In genomic region chr2:238531017-238531645, GRCh38 we compare ENCODE assay signal across 5 cellular contexts.
DNase-seq lines count a peak whose midpoint lies in the region; ATAC-seq, FAIRE-seq and TF ChIP-seq lines count a peak whose summit lies in the region.
"Not testable (repeated sequence)": the region's sequence is repeated elsewhere in the genome, so short reads cannot be mapped to it uniquely, and the experiment has no call there.

No MANE protein-coding gene starts in this region.

- H4K20me1 ChIP-seq in K562 (replicated peaks; ENCODE audit: control insufficient read depth, insufficient read depth, low read length); HepG2 (ENCODE audit: insufficient read depth, low read length): not testable (repeated sequence)

- not testable (repeated sequence) for H3K36me3 ChIP-seq in K562 (ENCODE audit: control insufficient read depth, insufficient read depth, low read length); HepG2 (replicated peaks in 1 of 2; ENCODE audit: control insufficient read depth in 1 of 2, insufficient read depth in 2 of 2, low read length in 2 of 2); upper lobe of right lung

- not testable (repeated sequence) for H3K9ac ChIP-seq in K562 (ENCODE audit: insufficient read depth in 1 of 2, low read depth in 2 of 2, low read length in 2 of 2); HepG2 (ENCODE audit: insufficient read depth, low read depth, low read length)

- not testable (repeated sequence) for TF ChIP-seq RAD21 in A549 (conservative IDR thresholded peaks at IDR 0.05 in 1 of 2, IDR thresholded peaks at IDR 0.05 in 1 of 2); K562 (CRISPR knock-in tag; conservative IDR thresholded peaks at IDR 0.05 in 1 of 2, IDR thresholded peaks at IDR 0.05 in 1 of 2); HepG2 (CRISPR knock-in tag; IDR thresholded peaks at IDR 0.05)

- DNase-seq in A549 (ENCODE audit: low read depth in 1 of 2, low spot score in 1 of 2); K562 (ENCODE audit: extremely low read depth in 1 of 4, low spot score in 3 of 4); HepG2 (ENCODE audit: low spot score): not testable (repeated sequence)
- DNase-seq in left cardiac atrium (peak; percentile 9), upper lobe of right lung (peak; percentile 11)

- BruUV-seq in K562 (replicated peaks; lab: Mats Ljungman, UMichigan); HepG2 (replicated peaks; lab: Mats Ljungman, UMichigan): not testable (repeated sequence)

- peaks cover 46% of the 10 kb centered on the region for H3K9me3 ChIP-seq in A549
- H3K9me3 ChIP-seq in K562 (replicated peaks; ENCODE audit: control insufficient read depth, insufficient read depth, low read depth, low read length); upper lobe of right lung: not testable (repeated sequence)
- H3K9me3 ChIP-seq in HepG2 (ENCODE audit: low read length) = peaks cover 16% of the 10 kb centered on the region

- not testable (repeated sequence) for TF ChIP-seq POLR2A in A549 (IDR thresholded peaks at IDR 0.05; ENCODE audit: low read length); K562 (conservative IDR thresholded peaks at IDR 0.05); HepG2 (IDR thresholded peaks at IDR 0.05; ENCODE audit: insufficient read depth in 1 of 2, low read depth in 2 of 2, low read length in 2 of 2)

- ATAC-seq in A549, K562, left cardiac atrium, HepG2, upper lobe of right lung: not testable (repeated sequence)

- not testable (repeated sequence) for H3K27ac ChIP-seq in A549; K562 (ENCODE audit: extremely low read depth, low read depth, low read length); HepG2 (ENCODE audit: extremely low read length, insufficient read depth, low read length); upper lobe of right lung

- intact Hi-C loops in K562 (cut with micrococcal nuclease); left cardiac atrium (cut with DNase I); HepG2 (cut with micrococcal nuclease; ENCODE audit: unreplicated experiment); upper lobe of right lung (cut with DNase I): not testable (repeated sequence)

- not testable (repeated sequence) for H3K9me1 ChIP-seq in K562 (ENCODE audit: control insufficient read depth, insufficient read depth, low read length)

- not testable (repeated sequence) for H3K27me3 ChIP-seq in K562 (ENCODE audit: control insufficient read depth in 2 of 2, insufficient read depth in 2 of 2, low read length in 2 of 2); HepG2 (ENCODE audit: control insufficient read depth in 1 of 2, insufficient read depth in 2 of 2, low read length in 2 of 2); upper lobe of right lung

- WGBS in A549 (ENCODE audit: missing lambda C conversion rate) = 71% methylated on average over 4 of the region's 4 CpGs
- WGBS in K562 (ENCODE audit: insufficient coverage, low coverage, missing lambda C conversion rate) = 0% methylated on average over 4 of the region's 4 CpGs
- WGBS in HepG2 (ENCODE audit: low lambda C conversion rate) = 81% methylated on average over 4 of the region's 4 CpGs

- not testable (repeated sequence) for H3K4me3 ChIP-seq in A549; K562; HepG2 (replicated peaks in 1 of 3; ENCODE audit: insufficient read depth in 1 of 3, low read depth in 2 of 3, low read length in 3 of 3); upper lobe of right lung

- in situ Hi-C loops in K562 (cut with MboI); HepG2 (cut with HindIII; ENCODE audit: extremely low pct_ligation_motif_present, low pct_unique_long_range_greater_than_20kb): not testable (repeated sequence)

- CTCF ChIA-PET in A549 (lab: Yijun Ruan, JAX) = interaction anchor here (0.6 to 1.0 kb wide), 3 partner anchors 28 to 254 kb away, joined by 3 to 7 read pairs (median 3); no protein-coding TSS in a partner anchor
- CTCF ChIA-PET in K562 (lab: Yijun Ruan, JAX; ENCODE audit: low intra/inter-chr PET ratio); HepG2 (lab: Yijun Ruan, JAX; ENCODE audit: low intra/inter-chr PET ratio, low total read pairs): not testable (repeated sequence)

- FAIRE-seq in A549 (lab: Jason Lieb, UNC); K562 (lab: Jason Lieb, UNC); HepG2 (lab: Jason Lieb, UNC): not testable (repeated sequence)

- TF ChIP-seq EP300 in A549 (IDR thresholded peaks at IDR 0.05); K562 (IDR thresholded peaks at IDR 0.05; ENCODE audit: low read length); HepG2 (IDR thresholded peaks at IDR 0.05; ENCODE audit: low read depth in 2 of 2, low read length in 2 of 2); HepG2 (CRISPR knock-in tag; IDR thresholded peaks at IDR 0.05; ENCODE audit: borderline replicate concordance): not testable (repeated sequence)

- peaks cover 32% of the 10 kb centered on the region for H3K4me1 ChIP-seq in A549
- not testable (repeated sequence) for H3K4me1 ChIP-seq in K562 (replicated peaks in 1 of 2; ENCODE audit: control insufficient read depth in 2 of 2, insufficient read depth in 2 of 2, low read length in 2 of 2); upper lobe of right lung
- peaks cover 20% of the 10 kb centered on the region for H3K4me1 ChIP-seq in HepG2 (ENCODE audit: insufficient read depth, low read length)

- H3K4me2 ChIP-seq in A549; K562 (ENCODE audit: insufficient read depth, low read length); HepG2 (ENCODE audit: low read depth, low read length): not testable (repeated sequence)

- H3K79me2 ChIP-seq in K562 (ENCODE audit: control insufficient read depth, insufficient read depth, low read length); HepG2 (ENCODE audit: insufficient read depth, low read length): not testable (repeated sequence)

- H2AFZ ChIP-seq in K562 (ENCODE audit: low read depth, low read length); HepG2 (ENCODE audit: low read length): not testable (repeated sequence)

- POLR2A ChIA-PET in A549 (lab: Yijun Ruan, JAX); K562 (lab: Yijun Ruan, JAX); HepG2 (lab: Yijun Ruan, JAX): not testable (repeated sequence)

- not testable (repeated sequence) for TF ChIP-seq CTCF in A549 (IDR thresholded peaks at IDR 0.05); K562 (IDR thresholded peaks at IDR 0.05 in 2 of 3, conservative IDR thresholded peaks at IDR 0.05 in 1 of 3; ENCODE audit: insufficient read depth in 2 of 3, low read depth in 1 of 3, low read length in 3 of 3); HepG2 (CRISPR knock-in tag; IDR thresholded peaks at IDR 0.05); upper lobe of right lung (IDR thresholded peaks at IDR 0.05)

TF ChIP-seq in A549, 52 proteins besides CTCF, POLR2A, EP300 and RAD21:
- peak; percentile 93 for TF ChIP-seq ZFP36 (IDR thresholded peaks at IDR 0.05; ENCODE audit: borderline replicate concordance, partially characterized antibody)

TF ChIP-seq in K562, 482 proteins besides CTCF, POLR2A, EP300 and RAD21:
- TF ChIP-seq ZFP36 (IDR thresholded peaks at IDR 0.05; ENCODE audit: low read depth, low read length, partially characterized antibody) = peak; percentile 69

TF ChIP-seq in HepG2, 621 proteins besides CTCF, POLR2A, EP300 and RAD21:
- TF ChIP-seq ZNF841 (CRISPR knock-in tag; IDR thresholded peaks at IDR 0.05; ENCODE audit: borderline replicate concordance) = peak; percentile 91
- 0 out of 2 replicates have a peak, but pooled peaks have one; percentile 10 for TF ChIP-seq ZBTB33 (CRISPR knock-in tag; IDR thresholded peaks at IDR 0.05)
